In genomic region chr11:73174495-73174791, GRCh38 we compare ENCODE assay signal across 17 cellular contexts. TPM values are rescaled to one million over a fixed set of nuclear protein-coding genes. Genes with fewer than 3 reads are reported as not detected.
"Had no signal": no experiment of that assay in that cellular context is flagged by ENCODE, and none has a peak within 500 bp of the region (broad histone marks: within the 10 kb centered on the region; RNA-seq: fewer than 3 reads in every experiment).

No MANE protein-coding gene starts in this region.

- H3K9ac ChIP-seq: SK-N-SH had no signal

- H3K4me3 Mint-ChIP-seq: activated naive CD8-positive, alpha-beta T cell treated with anti-CD3 and anti-CD28 coated beads for 36 hours; activated T-helper 1 cell treated with anti-CD3 and anti-CD28 coated beads, Interleukin-12 subunit alpha, Interleukin-12 subunit beta, Interleukin-2, Interleukin-4 antibody, amounts not matched to agents 30 ng/mL and 10 ng/mL and 1 ng/mL, durations not matched to agents 14 hours and 24 hours and 36 hours; dendritic cell treated with granulocyte-macrophage colony-stimulating factor and Interleukin-4, amounts not matched to agents 40 ng/mL and 50 ng/mL, for 4 days; memory B cell; T-cell had no signal

- H3K27me3 Mint-ChIP-seq: activated naive CD8-positive, alpha-beta T cell treated with anti-CD3 and anti-CD28 coated beads for 36 hours; memory B cell had no signal

- H3K27ac Mint-ChIP-seq: activated naive CD8-positive, alpha-beta T cell treated with anti-CD3 and anti-CD28 coated beads for 36 hours; activated T-helper 1 cell treated with anti-CD3 and anti-CD28 coated beads, Interleukin-12 subunit alpha, Interleukin-12 subunit beta, Interleukin-2, Interleukin-4 antibody, amounts not matched to agents 30 ng/mL and 10 ng/mL and 1 ng/mL, durations not matched to agents 14 hours and 24 hours and 36 hours; dendritic cell treated with granulocyte-macrophage colony-stimulating factor and Interleukin-4, amounts not matched to agents 40 ng/mL and 50 ng/mL, for 4 days; memory B cell; T-cell had no signal

- H3K4me3 ChIP-seq: gastrocnemius medialis, upper lobe of right lung had no signal

- FAIRE-seq: islet of Langerhans had no signal

- H3K4me2 ChIP-seq: SK-N-SH had no signal

- H3K4me1 Mint-ChIP-seq: activated naive CD8-positive, alpha-beta T cell treated with anti-CD3 and anti-CD28 coated beads for 36 hours had no signal

- H3K27me3 ChIP-seq: brain microvascular endothelial cell, gastrocnemius medialis, upper lobe of right lung had no signal

- DNase-seq: activated CD4-positive, CD25-positive, alpha-beta regulatory T cell treated with anti-CD3 and anti-CD28 coated beads, Interleukin-2, amount 50 U/mL, for 72 hours; activated naive CD8-positive, alpha-beta T cell treated with anti-CD3 and anti-CD28 coated beads for 36 hours; amygdala; brain microvascular endothelial cell; SK-N-SH; stimulated activated naive CD4-positive, alpha-beta T cell; T-cell; T-helper 9 cell; upper lobe of right lung had no signal

- H3K9me3 Mint-ChIP-seq: activated naive CD8-positive, alpha-beta T cell treated with anti-CD3 and anti-CD28 coated beads for 36 hours; activated T-helper 1 cell treated with anti-CD3 and anti-CD28 coated beads, Interleukin-12 subunit alpha, Interleukin-12 subunit beta, Interleukin-2, Interleukin-4 antibody, amounts not matched to agents 30 ng/mL and 10 ng/mL and 1 ng/mL, durations not matched to agents 14 hours and 24 hours and 36 hours; dendritic cell treated with granulocyte-macrophage colony-stimulating factor and Interleukin-4, amounts not matched to agents 40 ng/mL and 50 ng/mL, for 4 days; memory B cell; nephron; T-cell had no signal

- H3K36me3 ChIP-seq: brain microvascular endothelial cell, gastrocnemius medialis, upper lobe of right lung had no signal

- H3K9me3 ChIP-seq: gastrocnemius medialis, SK-N-SH, upper lobe of right lung had no signal

- H3K36me3 Mint-ChIP-seq: activated naive CD8-positive, alpha-beta T cell treated with anti-CD3 and anti-CD28 coated beads for 36 hours; memory B cell; T-cell had no signal

- H3K27ac ChIP-seq: brain microvascular endothelial cell, upper lobe of right lung had no signal

- ATAC-seq: T-cell had no signal

RNA-seq across cellular contexts. Expression of gene P2RY2, which starts 43.6 kb away (rescaled TPM):
- total RNA-seq: activated CD8-positive, alpha-beta memory T cell treated with anti-CD3 and anti-CD28 coated beads for 36 hours; activated naive CD8-positive, alpha-beta T cell treated with anti-CD3 and anti-CD28 coated beads for 36 hours; activated T-helper 1 cell treated with anti-CD3 and anti-CD28 coated beads, Interleukin-12 subunit alpha, Interleukin-12 subunit beta, Interleukin-2, Interleukin-4 antibody, amounts not matched to agents 30 ng/mL and 10 ng/mL and 1 ng/mL, durations not matched to agents 14 hours and 24 hours and 36 hours; osteocyte had no signal
